1 cellular context compared by ENCODE assay signal in genomic region chr7:820341-820740, GRCh38.
A peak's percentile ranks its signal among the peaks of the same experiment; 100 is the strongest.
TF ChIP-seq lines count a peak whose summit lies in the region.

No MANE protein-coding gene starts in this region.

TF ChIP-seq in GM12878, 131 proteins besides CTCF, POLR2A, EP300 and RAD21:
- TF ChIP-seq, protein P1, sequence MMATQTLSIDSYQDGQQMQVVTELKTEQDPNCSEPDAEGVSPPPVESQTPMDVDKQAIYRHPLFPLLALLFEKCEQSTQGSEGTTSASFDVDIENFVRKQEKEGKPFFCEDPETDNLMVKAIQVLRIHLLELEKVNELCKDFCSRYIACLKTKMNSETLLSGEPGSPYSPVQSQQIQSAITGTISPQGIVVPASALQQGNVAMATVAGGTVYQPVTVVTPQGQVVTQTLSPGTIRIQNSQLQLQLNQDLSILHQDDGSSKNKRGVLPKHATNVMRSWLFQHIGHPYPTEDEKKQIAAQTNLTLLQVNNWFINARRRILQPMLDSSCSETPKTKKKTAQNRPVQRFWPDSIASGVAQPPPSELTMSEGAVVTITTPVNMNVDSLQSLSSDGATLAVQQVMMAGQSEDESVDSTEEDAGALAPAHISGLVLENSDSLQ (IDR thresholded peaks at IDR 0.05): peak; percentile 65
- TF ChIP-seq RUNX3 (IDR thresholded peaks at IDR 0.05; ENCODE audit: low read length) (0 out of 2 replicates have a peak, but pooled peaks have one; percentile 5), SREBF1 (IDR thresholded peaks at IDR 0.05; ENCODE audit: low read length) (no peak), ZBED1 (IDR thresholded peaks at IDR 0.05; ENCODE audit: borderline replicate concordance) (no peak), MTA2 (IDR thresholded peaks at IDR 0.05; ENCODE audit: low read depth) (peak; percentile 71), IKZF2 (IDR thresholded peaks at IDR 0.05) (peak; percentile 16 to 18; a peak in 2 of 4 replicates), BHLHE40 (IDR thresholded peaks at IDR 0.05; ENCODE audit: borderline replicate concordance in 1 of 2, low read depth in 2 of 2, low read length in 1 of 2) (peak in 1 of 2 experiments; percentile 14; a peak in 1 of 4 replicates), ATF7 (IDR thresholded peaks at IDR 0.05; ENCODE audit: low read depth) (peak; percentile 60)
TF ChIP-seq in GM12878: peak in this region for 6.
